Comparison of ENCODE assay signal across 25 cellular contexts in the genomic region with DNA sequence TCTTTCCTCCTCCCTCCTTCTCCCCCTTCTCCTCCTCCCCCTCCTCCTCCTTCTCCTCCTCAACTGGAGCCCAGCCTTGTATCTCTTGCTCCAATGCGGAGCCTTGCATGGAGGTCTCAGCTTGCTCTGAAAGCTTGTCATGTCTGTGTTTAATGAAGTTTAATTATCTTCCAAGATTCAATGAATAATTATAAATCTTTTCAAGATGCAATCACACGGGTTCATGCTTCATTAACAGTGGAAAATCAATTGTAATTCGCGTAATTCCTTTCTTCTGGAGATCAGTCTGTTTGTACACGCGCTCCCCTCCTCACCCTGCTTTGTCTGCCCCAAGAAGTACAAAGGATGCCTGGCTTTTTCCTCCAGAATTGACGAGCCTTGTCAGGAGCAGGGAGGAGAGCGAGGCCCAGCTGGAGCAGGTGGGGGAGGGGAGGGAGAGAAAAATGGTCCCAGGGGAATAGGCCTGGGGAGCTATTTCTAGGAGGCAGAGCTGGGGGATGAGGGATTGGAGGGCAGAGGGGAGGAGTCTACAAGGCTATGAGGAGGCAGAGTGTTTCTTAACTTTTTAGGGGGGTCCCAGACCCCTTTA.
A peak's percentile ranks its signal among the peaks of the same experiment; 100 is the strongest.
DNase-seq lines count a peak whose midpoint lies in the region; ATAC-seq and TF ChIP-seq lines count a peak whose summit lies in the region.
"Had no signal": no experiment of that assay in that cellular context is flagged by ENCODE, and none has a peak within 500 bp of the region (broad histone marks: within the 10 kb centered on the region; RNA-seq: fewer than 3 reads in every experiment).

No MANE protein-coding gene starts in this region.

- TF ChIP-seq POLR2A in suprapubic skin (IDR thresholded peaks at IDR 0.05), result no peak

- H2BK5ac ChIP-seq in H9 (ENCODE audit: insufficient read length, low read length), result no peak overlapping the region

- H2BK12ac ChIP-seq in H9 (ENCODE audit: insufficient read length, low read depth, low read length), result no peak overlapping the region

- H3K36me3 ChIP-seq in A673 (ENCODE audit: insufficient read depth, low read length, poor library complexity, severe bottlenecking) (no peaks in the 10 kb centered on the region), iPS-18a (ENCODE audit: control insufficient read depth, low read depth, low read length) (no peaks in the 10 kb centered on the region), suprapubic skin (no peaks in the 10 kb centered on the region)
- H3K36me3 ChIP-seq: ascending aorta, esophagus muscularis mucosa, gastroesophageal sphincter, SJCRH30 had no signal

- peak overlapping the region in 2 of 3 experiments; percentile 21 to 85; a peak in 2 of 7 replicates for H3K27ac Mint-ChIP-seq in H9
- H3K27ac Mint-ChIP-seq: activated CD4-positive, alpha-beta memory T cell treated with anti-CD3 and anti-CD28 coated beads, Interleukin-2, amount 10 ng/mL, durations not matched to agents 7 days and 5 days; activated naive CD4-positive, alpha-beta T cell treated with anti-CD3 and anti-CD28 coated beads, Interleukin-2, amount 50 U/mL, for 24 hours; CD4-positive, alpha-beta T cell had no signal

- no peak overlapping the region for H4K8ac ChIP-seq in H9 (replicated peaks; ENCODE audit: insufficient read length, low read depth, low read length)

- H3K79me2 ChIP-seq in H9 (ENCODE audit: insufficient read depth, low read length), result no peaks in the 10 kb centered on the region

- no peak overlapping the region for H3K4me2 ChIP-seq in H9 (ENCODE audit: insufficient read depth, insufficient read length, low read length)

- no peak overlapping the region for H3K27ac ChIP-seq in A673 (ENCODE audit: low read depth, low read length, poor library complexity, severe bottlenecking)
- no peak overlapping the region for H3K27ac ChIP-seq in H9 (ENCODE audit: insufficient read length, low read depth, low read length)
- no peak overlapping the region for H3K27ac ChIP-seq in iPS-18a (ENCODE audit: low read length)
- no peak overlapping the region for H3K27ac ChIP-seq in suprapubic skin
- H3K27ac ChIP-seq: ascending aorta, esophagus muscularis mucosa, gastroesophageal sphincter, SJCRH30, VCaP had no signal

- H4K20me1 ChIP-seq in H9 (ENCODE audit: control insufficient read depth, insufficient read depth, insufficient read length), result no peaks in the 10 kb centered on the region

- H3K27me3 Mint-ChIP-seq in H9 (ENCODE audit: low read depth), result peaks cover 12% of the 10 kb centered on the region
- H3K27me3 Mint-ChIP-seq: activated naive CD4-positive, alpha-beta T cell treated with anti-CD3 and anti-CD28 coated beads, Interleukin-2, amount 50 U/mL, for 24 hours had no signal

- H3K4me3 ChIP-seq in A673 (ENCODE audit: low read depth, low read length, poor library complexity, severe bottlenecking) (no peak overlapping the region), iPS-18a (ENCODE audit: low read length) (peak overlapping the region; percentile 38), suprapubic skin (no peak overlapping the region)
- H3K4me3 ChIP-seq: ascending aorta, esophagus muscularis mucosa, gastroesophageal sphincter, SJCRH30 had no signal

- TF ChIP-seq CTCF in A673 (conservative IDR thresholded peaks at IDR 0.05; ENCODE audit: low read depth, low read length) (no peak), H9 (conservative IDR thresholded peaks at IDR 0.05) (no peak), suprapubic skin (IDR thresholded peaks at IDR 0.05) (no peak)

- no peak overlapping the region for H2BK20ac ChIP-seq in H9 (ENCODE audit: low read depth, low read length, poor library complexity, severe bottlenecking)

- H4K91ac ChIP-seq in H9 (ENCODE audit: insufficient read length, low read depth, low read length), result no peak overlapping the region

- POLR2A ChIA-PET in A673 (lab: Charles Lee; ENCODE audit: low non-redundant PET), result interaction anchor here (0.6 kb wide), 1 partner anchor 72 kb away, joined by 3 read pairs; no protein-coding TSS in a partner anchor

- H2BK15ac ChIP-seq in H9 (ENCODE audit: low read depth, low read length), result no peak overlapping the region

- no peak overlapping the region for H3K14ac ChIP-seq in H9 (ENCODE audit: insufficient read depth, low read length)

- H3K9ac ChIP-seq in H9 (ENCODE audit: extremely low read depth, insufficient read length, low read length) (no peak overlapping the region), iPS-18a (ENCODE audit: low read length) (no peak overlapping the region)

- no peak for TF ChIP-seq EP300 in suprapubic skin (IDR thresholded peaks at IDR 0.05)

- intact Hi-C loops in A673 (cut with micrococcal nuclease; ENCODE audit: unreplicated experiment) (no loop called here), left ventricle myocardium superior (cut with micrococcal nuclease) (no loop called here)

- H2AK5ac ChIP-seq in H9 (ENCODE audit: insufficient read length, low read length), result no peak overlapping the region

- H2BK120ac ChIP-seq in H9 (ENCODE audit: low read depth, low read length, poor library complexity, severe bottlenecking), result no peak overlapping the region

- H3K79me1 ChIP-seq in H9 (ENCODE audit: insufficient read depth, low read depth, low read length, poor library complexity, severe bottlenecking), result no peaks in the 10 kb centered on the region

- H3K23ac ChIP-seq in H9 (ENCODE audit: insufficient read length, low read depth, low read length), result no peak overlapping the region

- H3K56ac ChIP-seq in H9 (ENCODE audit: insufficient read length, low read depth, low read length), result no peak overlapping the region

- H3K4ac ChIP-seq in H9 (ENCODE audit: low read depth, low read length), result no peak overlapping the region

- H3K27me3 ChIP-seq in A673 (replicated peaks; ENCODE audit: insufficient read depth, low read depth, low read length, poor library complexity) (peaks cover 9% of the 10 kb centered on the region), H9 (ENCODE audit: insufficient read depth, low read length) (no peaks in the 10 kb centered on the region), iPS-18a (ENCODE audit: control insufficient read depth, insufficient read depth, low read length) (peaks cover 6% of the 10 kb centered on the region), suprapubic skin (peaks cover 68% of the 10 kb centered on the region)
- H3K27me3 ChIP-seq: ascending aorta, SJCRH30 had no signal

- H3T11ph ChIP-seq in H9 (ENCODE audit: low read length), result no peak overlapping the region

- no peaks in the 10 kb centered on the region for H3K9me3 Mint-ChIP-seq in H9
- H3K9me3 Mint-ChIP-seq: activated naive CD4-positive, alpha-beta T cell treated with anti-CD3 and anti-CD28 coated beads, Interleukin-2, amount 50 U/mL, for 24 hours; activated T-cell treated with anti-CD3 and anti-CD28 coated beads, Interleukin-2, amount 50 U/mL, for 4 hours; CD4-positive, alpha-beta T cell had no signal

- no peaks in the 10 kb centered on the region for H3K23me2 ChIP-seq in H9 (ENCODE audit: insufficient read length, low read depth, low read length, poor library complexity, severe bottlenecking)

- H3K4me1 Mint-ChIP-seq in H9, result peaks cover 30 to 39% of the 10 kb centered on the region in 2 experiments

- BruUV-seq in A673 (replicated peaks; lab: Mats Ljungman, UMichigan), result no TSS peak

- peak; percentile 35 for DNase-seq in A673 (ENCODE audit: low spot score)
- no peak for DNase-seq in H9
- peak; percentile 57 to 72 for DNase-seq in NCI-H524 (lab: John Stamatoyannopoulos, UW)
- no peak for DNase-seq in NCI-H2081 treated with DMSO at 0.1 percent for 48 hours (lab: John Stamatoyannopoulos, UW)
- DNase-seq in left ventricle myocardium superior, result no peak
- DNase-seq in suprapubic skin (ENCODE audit: low spot score in 2 of 2), result no peak
- DNase-seq: activated CD4-positive, alpha-beta memory T cell treated with anti-CD3 and anti-CD28 coated beads, Interleukin-2, amount 10 ng/mL, durations not matched to agents 7 days and 5 days; activated T-cell treated with anti-CD3 and anti-CD28 coated beads, Interleukin-2, amount 50 U/mL, for 4 hours; CD4-positive, alpha-beta T cell; effector CD8-positive, alpha-beta T cell; NCI-H1694 treated with DMSO at 0.1 percent for 48 hours; NCI-H774; occipital lobe; right cardiac atrium; stimulated activated CD4-positive, alpha-beta T cell treated with anti-CD3 and anti-CD28 coated beads, Interleukin-15, amount 100 ng/mL, for 24 hours; T-helper 2 cell had no signal

- no peaks in the 10 kb centered on the region for H3K36me3 Mint-ChIP-seq in H9 (ENCODE audit: insufficient read depth in 1 of 3, low read depth in 3 of 3)
- H3K36me3 Mint-ChIP-seq: activated naive CD4-positive, alpha-beta T cell treated with anti-CD3 and anti-CD28 coated beads, Interleukin-2, amount 50 U/mL, for 24 hours had no signal

- CTCF ChIA-PET in A673 (lab: Charles Lee), result no interaction called here

- no peak overlapping the region for H4K5ac ChIP-seq in H9 (ENCODE audit: insufficient read length, low read depth, low read length)

- H3K9me3 ChIP-seq in A673 (ENCODE audit: low read depth, low read length, poor library complexity, severe bottlenecking) (no peaks in the 10 kb centered on the region), H9 (ENCODE audit: control insufficient read depth, low read depth, low read length) (no peaks in the 10 kb centered on the region), iPS-18a (ENCODE audit: control insufficient read depth, low read depth, low read length) (no peaks in the 10 kb centered on the region), suprapubic skin (no peaks in the 10 kb centered on the region)
- H3K9me3 ChIP-seq: ascending aorta, gastroesophageal sphincter, SJCRH30 had no signal

- no CpG with 5 or more reads among the region's 8 CpGs for WGBS in H9 (ENCODE audit: extremely low coverage, insufficient read length, low lambda C conversion rate)
- WGBS in suprapubic skin, result 28% methylated on average over 8 of the region's 8 CpGs

- H2AFZ ChIP-seq in H9 (ENCODE audit: low read length), result no peak overlapping the region

- ATAC-seq in GM21447 (IDR thresholded peaks at IDR 0.05; ENCODE audit: unreplicated experiment) (no peak), left ventricle myocardium superior (no peak)
- ATAC-seq: activated T-cell treated with anti-CD3 and anti-CD28 coated beads, Interleukin-2, amount 50 U/mL, for 4 hours; gastroesophageal sphincter; left lobe of liver; right cardiac atrium had no signal

- H3K4me1 ChIP-seq in A673 (ENCODE audit: insufficient read depth, low read length, poor library complexity, severe bottlenecking) (peaks cover 7% of the 10 kb centered on the region), H9 (ENCODE audit: insufficient read depth, low read length) (0 out of 2 replicates have a peak, but pooled peaks cover 6% of the 10 kb centered on the region), iPS-18a (ENCODE audit: control insufficient read depth, low read depth, low read length) (peaks cover 20% of the 10 kb centered on the region), suprapubic skin (no peaks in the 10 kb centered on the region)
- H3K4me1 ChIP-seq: ascending aorta, esophagus muscularis mucosa, gastroesophageal sphincter had no signal

- H3K4me3 Mint-ChIP-seq in H9, result no peak overlapping the region; a peak in 1 of 5 replicates
- H3K4me3 Mint-ChIP-seq: activated CD4-positive, alpha-beta memory T cell treated with anti-CD3 and anti-CD28 coated beads, Interleukin-2, amount 10 ng/mL, durations not matched to agents 7 days and 5 days; activated naive CD4-positive, alpha-beta T cell treated with anti-CD3 and anti-CD28 coated beads, Interleukin-2, amount 50 U/mL, for 24 hours; activated T-cell treated with anti-CD3 and anti-CD28 coated beads, Interleukin-2, amount 50 U/mL, for 4 hours; CD4-positive, alpha-beta T cell had no signal

- H3K18ac ChIP-seq in H9 (ENCODE audit: insufficient read length, low read depth, low read length), result no peak overlapping the region

Comparison
In these comparisons a context has a peak if more than half of its experiments do, and no peak if none do; other contexts are left out.
1. DNase-seq: peak in A673 (single experiment) and NCI-H524 (2 of 2); none in H9 (single experiment), NCI-H2081 treated with DMSO at 0.1 percent for 48 hours (single experiment), left ventricle myocardium superior (single experiment) and suprapubic skin (0 of 2).